6 cellular contexts compared by ENCODE assay signal in genomic region chr17:4998666-4999428, GRCh38. TPM values are rescaled to one million over a fixed set of nuclear protein-coding genes. Genes with fewer than 3 reads are reported as not detected.
DNase-seq lines count a peak whose midpoint lies in the region; ATAC-seq and FAIRE-seq lines count a peak whose summit lies in the region.

No MANE protein-coding gene starts in this region.

- no peak for DNase-seq in GM18507 (ENCODE audit: extremely low spot score, insufficient read length, low read depth)
- peak; percentile 37 for DNase-seq in activated naive CD8-positive, alpha-beta T cell treated with anti-CD3 and anti-CD28 coated beads, Interleukin-2, amount 10 ng/mL, durations not matched to agents 7 days and 5 days
- peak; percentile 44 for DNase-seq in mucosa of gallbladder (ENCODE audit: low spot score)
- no peak for DNase-seq in NCI-H1092 (lab: John Stamatoyannopoulos, UW)

- no peaks in the 10 kb centered on the region for H3K9me3 Mint-ChIP-seq in activated naive CD8-positive, alpha-beta T cell treated with anti-CD3 and anti-CD28 coated beads, Interleukin-2, amount 10 ng/mL, durations not matched to agents 7 days and 5 days

- H3K27me3 Mint-ChIP-seq in activated naive CD8-positive, alpha-beta T cell treated with anti-CD3 and anti-CD28 coated beads, Interleukin-2, amount 10 ng/mL, durations not matched to agents 7 days and 5 days, result no peaks in the 10 kb centered on the region

- ATAC-seq in activated naive CD8-positive, alpha-beta T cell treated with anti-CD3 and anti-CD28 coated beads, Interleukin-2, amount 10 ng/mL, durations not matched to agents 7 days and 5 days (ENCODE audit: low read depth), result no peak
- ATAC-seq in GM21390 (IDR thresholded peaks at IDR 0.05; ENCODE audit: unreplicated experiment), result no peak
- ATAC-seq in GM18517 (IDR thresholded peaks at IDR 0.05; ENCODE audit: unreplicated experiment), result no peak

- POLR2A ChIA-PET in activated naive CD8-positive, alpha-beta T cell treated with anti-CD3 and anti-CD28 coated beads, Interleukin-2, amount 10 ng/mL, durations not matched to agents 7 days and 5 days (lab: Charles Lee), result interaction anchor here (1.7 to 3.1 kb wide), 5 partner anchors 11 to 59 kb away, joined by 6 to 27 read pairs (median 9); partner anchors contain the start of genes CAMTA2, PFN1, RNF167 and SLC25A11

- H3K27ac Mint-ChIP-seq in activated naive CD8-positive, alpha-beta T cell treated with anti-CD3 and anti-CD28 coated beads, Interleukin-2, amount 10 ng/mL, durations not matched to agents 7 days and 5 days, result peak overlapping the region; percentile 67

- FAIRE-seq in GM18507 (lab: Jason Lieb, UNC), result peak; percentile 88

- peaks cover 14% of the 10 kb centered on the region for H3K4me1 Mint-ChIP-seq in activated naive CD8-positive, alpha-beta T cell treated with anti-CD3 and anti-CD28 coated beads, Interleukin-2, amount 10 ng/mL, durations not matched to agents 7 days and 5 days

- H3K4me3 Mint-ChIP-seq in activated naive CD8-positive, alpha-beta T cell treated with anti-CD3 and anti-CD28 coated beads, Interleukin-2, amount 10 ng/mL, durations not matched to agents 7 days and 5 days, result peak overlapping the region; percentile 89

- H3K36me3 Mint-ChIP-seq in activated naive CD8-positive, alpha-beta T cell treated with anti-CD3 and anti-CD28 coated beads, Interleukin-2, amount 10 ng/mL, durations not matched to agents 7 days and 5 days, result peaks cover 12% of the 10 kb centered on the region

RNA-seq across cellular contexts. Expression of gene KIF1C, which starts 1.1 kb away (rescaled TPM):
- total RNA-seq in activated naive CD8-positive, alpha-beta T cell treated with anti-CD3 and anti-CD28 coated beads, Interleukin-2, amount 10 ng/mL, durations not matched to agents 7 days and 5 days, result 10 to 100 TPM; 35.5 to 37.3 TPM
- total RNA-seq in mucosa of gallbladder, result 234 TPM

RNA-seq across cellular contexts. Expression of gene INCA1, which starts 1.5 kb away (rescaled TPM):
- under 1 TPM; 0.42 to 0.54 TPM for total RNA-seq in activated naive CD8-positive, alpha-beta T cell treated with anti-CD3 and anti-CD28 coated beads, Interleukin-2, amount 10 ng/mL, durations not matched to agents 7 days and 5 days
- total RNA-seq in mucosa of gallbladder, result 1.4 TPM

RNA-seq across cellular contexts. Expression of gene CAMTA2, which starts 11.4 kb away (rescaled TPM):
- 10 to 100 TPM; 62.0 to 67.7 TPM for total RNA-seq in activated naive CD8-positive, alpha-beta T cell treated with anti-CD3 and anti-CD28 coated beads, Interleukin-2, amount 10 ng/mL, durations not matched to agents 7 days and 5 days
- total RNA-seq in mucosa of gallbladder, result 68.0 TPM

RNA-seq across cellular contexts. Expression of gene SPAG7, which starts 31.2 kb away (rescaled TPM):
- 10 to 100 TPM; 47.1 to 51.9 TPM for total RNA-seq in activated naive CD8-positive, alpha-beta T cell treated with anti-CD3 and anti-CD28 coated beads, Interleukin-2, amount 10 ng/mL, durations not matched to agents 7 days and 5 days
- total RNA-seq in mucosa of gallbladder, result 54.2 TPM

RNA-seq across cellular contexts. Expression of gene SLC52A1, which starts 36.4 kb away (rescaled TPM):
- 1 to 10 TPM in 1 of 2 experiments, under 1 TPM in 1; 0.85 to 1.4 TPM for total RNA-seq in activated naive CD8-positive, alpha-beta T cell treated with anti-CD3 and anti-CD28 coated beads, Interleukin-2, amount 10 ng/mL, durations not matched to agents 7 days and 5 days
- total RNA-seq in mucosa of gallbladder, result not detected

Comparison
In these comparisons a context has a peak if more than half of its experiments do, and no peak if none do; other contexts are left out.
1. DNase-seq: peak in activated naive CD8-positive, alpha-beta T cell treated with anti-CD3 and anti-CD28 coated beads, Interleukin-2, amount 10 ng/mL, durations not matched to agents 7 days and 5 days (single experiment) and mucosa of gallbladder (single experiment); none in GM18507 (single experiment) and NCI-H1092 (single experiment).